1 cellular context compared by ENCODE assay signal in genomic region chr11:74866557-74866956, GRCh38.
TF ChIP-seq lines count a peak whose summit lies in the region.

No MANE protein-coding gene starts in this region.

TF ChIP-seq in HEK293, 187 proteins besides CTCF, POLR2A, EP300 and RAD21 (continued from another document):
- TF ChIP-seq, protein P1, sequence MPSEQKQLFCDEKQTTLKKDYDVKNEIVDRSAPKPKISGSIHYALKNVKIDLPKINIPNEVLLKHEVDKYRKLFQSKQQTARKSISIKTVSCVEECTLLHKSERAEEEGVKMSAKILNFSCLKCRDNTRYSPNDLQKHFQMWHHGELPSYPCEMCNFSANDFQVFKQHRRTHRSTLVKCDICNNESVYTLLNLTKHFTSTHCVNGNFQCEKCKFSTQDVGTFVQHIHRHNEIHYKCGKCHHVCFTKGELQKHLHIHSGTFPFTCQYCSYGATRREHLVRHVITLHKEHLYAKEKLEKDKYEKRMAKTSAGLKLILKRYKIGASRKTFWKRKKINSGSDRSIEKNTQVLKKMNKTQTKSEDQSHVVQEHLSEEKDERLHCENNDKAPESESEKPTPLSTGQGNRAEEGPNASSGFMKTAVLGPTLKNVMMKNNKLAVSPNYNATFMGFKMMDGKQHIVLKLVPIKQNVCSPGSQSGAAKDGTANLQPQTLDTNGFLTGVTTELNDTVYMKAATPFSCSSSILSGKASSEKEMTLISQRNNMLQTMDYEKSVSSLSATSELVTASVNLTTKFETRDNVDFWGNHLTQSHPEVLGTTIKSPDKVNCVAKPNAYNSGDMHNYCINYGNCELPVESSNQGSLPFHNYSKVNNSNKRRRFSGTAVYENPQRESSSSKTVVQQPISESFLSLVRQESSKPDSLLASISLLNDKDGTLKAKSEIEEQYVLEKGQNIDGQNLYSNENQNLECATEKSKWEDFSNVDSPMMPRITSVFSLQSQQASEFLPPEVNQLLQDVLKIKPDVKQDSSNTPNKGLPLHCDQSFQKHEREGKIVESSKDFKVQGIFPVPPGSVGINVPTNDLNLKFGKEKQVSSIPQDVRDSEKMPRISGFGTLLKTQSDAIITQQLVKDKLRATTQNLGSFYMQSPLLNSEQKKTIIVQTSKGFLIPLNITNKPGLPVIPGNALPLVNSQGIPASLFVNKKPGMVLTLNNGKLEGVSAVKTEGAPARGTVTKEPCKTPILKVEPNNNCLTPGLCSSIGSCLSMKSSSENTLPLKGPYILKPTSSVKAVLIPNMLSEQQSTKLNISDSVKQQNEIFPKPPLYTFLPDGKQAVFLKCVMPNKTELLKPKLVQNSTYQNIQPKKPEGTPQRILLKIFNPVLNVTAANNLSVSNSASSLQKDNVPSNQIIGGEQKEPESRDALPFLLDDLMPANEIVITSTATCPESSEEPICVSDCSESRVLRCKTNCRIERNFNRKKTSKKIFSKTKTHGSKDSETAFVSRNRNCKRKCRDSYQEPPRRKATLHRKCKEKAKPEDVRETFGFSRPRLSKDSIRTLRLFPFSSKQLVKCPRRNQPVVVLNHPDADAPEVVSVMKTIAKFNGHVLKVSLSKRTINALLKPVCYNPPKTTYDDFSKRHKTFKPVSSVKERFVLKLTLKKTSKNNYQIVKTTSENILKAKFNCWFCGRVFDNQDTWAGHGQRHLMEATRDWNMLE (tag by site-specific recombination; conservative IDR thresholded peaks at IDR 0.05; ENCODE audit: low read depth) = 0 out of 2 replicates have a peak, but pooled peaks have one; percentile 28
- TF ChIP-seq ZFP37 (tag by site-specific recombination; IDR thresholded peaks at IDR 0.05) = no peak
